25 cellular contexts compared by ENCODE assay signal in genomic region chr14:40944521-40944920, GRCh38.
"Had no signal": no experiment of that assay in that cellular context is flagged by ENCODE, and none has a peak within 500 bp of the region (broad histone marks: within the 10 kb centered on the region; RNA-seq: fewer than 3 reads in every experiment).

No MANE protein-coding gene starts in this region.

- H3K36me3 ChIP-seq: colonic mucosa, esophagus squamous epithelium, gastrocnemius medialis, heart right ventricle, left lung, lower lobe of right lung had no signal

- H3K4me1 ChIP-seq: colonic mucosa, esophagus squamous epithelium, gastrocnemius medialis, heart right ventricle, left lung, lower lobe of right lung had no signal

- ATAC-seq: effector memory CD8-positive, alpha-beta T cell; esophagus mucosa; gastrocnemius medialis; heart right ventricle; left cardiac atrium; left lung; left ventricle myocardium superior; lower lobe of right lung; naive thymus-derived CD4-positive, alpha-beta T cell had no signal

- FAIRE-seq: islet of Langerhans, keratinocyte had no signal

- H3K4me3 ChIP-seq: colonic mucosa, esophagus squamous epithelium, gastrocnemius medialis, heart right ventricle, left lung, lower lobe of right lung had no signal

- H3K27ac ChIP-seq: colonic mucosa, epithelial cell of prostate, esophagus squamous epithelium, gastrocnemius medialis, heart right ventricle, left lung, lower lobe of right lung had no signal

- H3K9me3 ChIP-seq: colonic mucosa, esophagus squamous epithelium, gastrocnemius medialis, left lung, lower lobe of right lung had no signal

- DNase-seq: colonic mucosa; cortex of kidney; effector CD8-positive, alpha-beta T cell; effector memory CD8-positive, alpha-beta T cell; endodermal cell; erythroblast; esophagus squamous epithelium; foreskin fibroblast; foreskin melanocyte; gastrocnemius medialis; glutamatergic neuron; head of caudate nucleus; heart right ventricle; hippocampal formation; left cardiac atrium; left lung; left ventricle myocardium superior; lower lobe of right lung; mesenchymal stem cell; midbrain; naive thymus-derived CD4-positive, alpha-beta T cell had no signal

- H3K27me3 ChIP-seq: colonic mucosa, esophagus squamous epithelium, gastrocnemius medialis, heart right ventricle, left lung had no signal
